ENCODE assay signal across 1 cellular context in genomic region chr19:5893296-5893903, GRCh38.
TF ChIP-seq lines count a peak whose summit lies in the region.

No MANE protein-coding gene starts in this region.

TF ChIP-seq in HepG2, 621 proteins besides CTCF, POLR2A, EP300 and RAD21:
- TF ChIP-seq ZNF460 (CRISPR knock-in tag; IDR thresholded peaks at IDR 0.05; ENCODE audit: borderline replicate concordance) (0 out of 2 replicates have a peak, but pooled peaks have one; percentile 5), ZNF746 (CRISPR knock-in tag; IDR thresholded peaks at IDR 0.05) (no peak), AKAP8 (CRISPR knock-in tag; IDR thresholded peaks at IDR 0.05) (0 out of 2 replicates have a peak, but pooled peaks have one; percentile 45), NR2C2 (CRISPR knock-in tag; IDR thresholded peaks at IDR 0.05; ENCODE audit: borderline replicate concordance) (0 out of 2 replicates have a peak, but pooled peaks have one; percentile 15), ZNF772 (CRISPR knock-in tag; IDR thresholded peaks at IDR 0.05) (no peak), ZFP82 (CRISPR knock-in tag; IDR thresholded peaks at IDR 0.05; ENCODE audit: borderline replicate concordance) (0 out of 2 replicates have a peak, but pooled peaks have one; percentile 32), POLR2G (IDR thresholded peaks at IDR 0.05; ENCODE audit: low read depth, low read length) (0 out of 2 replicates have a peak, but pooled peaks have one; percentile 13), ZNF121 (CRISPR knock-in tag; IDR thresholded peaks at IDR 0.05) (peak; percentile 70), ZNF770 (CRISPR knock-in tag; IDR thresholded peaks at IDR 0.05) (peak; percentile 10; the same call in 1 of the 2 replicates)
TF ChIP-seq in HepG2: peak in this region for 7.
